Comparison of ENCODE assay signal across 1 cellular context in the genomic region with DNA sequence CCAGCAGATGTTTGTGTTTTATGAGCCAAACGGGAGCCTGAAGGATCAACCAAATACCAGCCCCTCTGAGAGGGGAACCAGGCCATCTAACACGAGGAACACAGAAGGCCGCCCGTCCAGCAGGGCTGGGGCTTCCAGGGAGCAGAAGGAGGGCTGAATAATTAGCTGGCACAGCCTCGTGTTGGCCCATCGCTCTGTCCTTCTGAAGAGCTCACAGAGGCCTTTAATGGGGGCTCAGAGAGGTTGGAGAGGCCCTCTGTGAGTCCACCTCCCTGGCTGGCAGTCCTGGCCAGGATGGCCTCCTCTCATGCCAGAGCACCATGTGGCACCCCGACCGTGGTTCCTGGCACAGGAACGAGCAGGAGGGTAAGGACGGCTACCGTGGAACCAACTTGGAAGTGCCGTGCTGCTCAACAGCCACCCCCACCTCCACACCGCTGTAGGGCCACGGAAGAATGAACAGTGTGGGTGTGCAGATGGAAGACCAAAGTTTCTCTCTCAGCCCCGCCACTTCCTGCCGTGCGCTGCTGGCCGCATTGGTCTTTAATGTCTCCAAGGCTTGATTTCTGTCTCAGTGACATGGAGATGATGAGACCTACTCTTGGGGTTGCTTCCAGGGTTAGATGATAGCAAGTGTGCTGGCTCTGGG.
TF ChIP-seq lines count a peak whose summit lies in the region.

No MANE protein-coding gene starts in this region.

TF ChIP-seq in SK-N-SH, 30 proteins besides CTCF, POLR2A, EP300 and RAD21 (continued from another document):
- TF ChIP-seq TAF1 (IDR thresholded peaks at IDR 0.05; ENCODE audit: borderline replicate concordance, low read depth, low read length) (no peak), RFX5 (IDR thresholded peaks at IDR 0.05; ENCODE audit: low read length) (no peak), TEAD4 (IDR thresholded peaks at IDR 0.05; ENCODE audit: borderline replicate concordance, insufficient read depth) (no peak), CHD2 (IDR thresholded peaks at IDR 0.05; ENCODE audit: low read length, partially characterized antibody) (no peak), SMC3 (IDR thresholded peaks at IDR 0.05; ENCODE audit: low read depth, low read length) (no peak)
- TF ChIP-seq, protein P1, sequence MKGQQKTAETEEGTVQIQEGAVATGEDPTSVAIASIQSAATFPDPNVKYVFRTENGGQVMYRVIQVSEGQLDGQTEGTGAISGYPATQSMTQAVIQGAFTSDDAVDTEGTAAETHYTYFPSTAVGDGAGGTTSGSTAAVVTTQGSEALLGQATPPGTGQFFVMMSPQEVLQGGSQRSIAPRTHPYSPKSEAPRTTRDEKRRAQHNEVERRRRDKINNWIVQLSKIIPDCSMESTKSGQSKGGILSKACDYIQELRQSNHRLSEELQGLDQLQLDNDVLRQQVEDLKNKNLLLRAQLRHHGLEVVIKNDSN (IDR thresholded peaks at IDR 0.05; ENCODE audit: borderline replicate concordance, low read depth), result no peak
